In genomic region chr7:90965211-90965610, GRCh38 we compare ENCODE assay signal across 21 cellular contexts.
"Had no signal": no experiment of that assay in that cellular context is flagged by ENCODE, and none has a peak within 500 bp of the region (broad histone marks: within the 10 kb centered on the region; RNA-seq: fewer than 3 reads in every experiment).

No MANE protein-coding gene starts in this region.

- H3K9me3 Mint-ChIP-seq: activated T-helper 1 cell treated with anti-CD3 and anti-CD28 coated beads, Interleukin-12 subunit alpha, Interleukin-12 subunit beta, Interleukin-2, Interleukin-4 antibody, amounts not matched to agents 30 ng/mL and 10 ng/mL and 1 ng/mL, durations not matched to agents 14 hours and 24 hours and 36 hours; WTC11 had no signal

- ATAC-seq: activated CD8-positive, alpha-beta memory T cell treated with anti-CD3 and anti-CD28 coated beads, Interleukin-2, amount 10 ng/mL, durations not matched to agents 7 days and 5 days; T-helper 17 cell; WTC11 had no signal

- H3K27ac Mint-ChIP-seq: activated CD8-positive, alpha-beta memory T cell treated with anti-CD3 and anti-CD28 coated beads, Interleukin-2, amount 10 ng/mL, durations not matched to agents 7 days and 5 days; activated naive CD4-positive, alpha-beta T cell treated with anti-CD3 and anti-CD28 coated beads, Interleukin-2, amount 50 U/mL, for 24 hours; activated T-cell treated with anti-CD3 and anti-CD28 coated beads, Interleukin-2, amount 50 U/mL, for 24 hours; activated T-helper 1 cell treated with anti-CD3 and anti-CD28 coated beads, Interleukin-12 subunit alpha, Interleukin-12 subunit beta, Interleukin-2, Interleukin-4 antibody, amounts not matched to agents 30 ng/mL and 10 ng/mL and 1 ng/mL, durations not matched to agents 14 hours and 24 hours and 36 hours; T-helper 17 cell; WTC11 had no signal

- H3K36me3 Mint-ChIP-seq: activated CD8-positive, alpha-beta memory T cell treated with anti-CD3 and anti-CD28 coated beads, Interleukin-2, amount 10 ng/mL, durations not matched to agents 7 days and 5 days; activated naive CD4-positive, alpha-beta T cell treated with anti-CD3 and anti-CD28 coated beads, Interleukin-2, amount 50 U/mL, for 24 hours; WTC11 had no signal

- DNase-seq: activated CD4-positive, alpha-beta T cell treated with anti-CD3 and anti-CD28 coated beads for 48 hours; activated CD4-positive, alpha-beta T cell treated with anti-CD3 and anti-CD28 coated beads, Interleukin-2, amount 50 U/mL, for 4 hours; activated CD4-positive, CD25-positive, alpha-beta regulatory T cell treated with anti-CD3 and anti-CD28 coated beads, Interleukin-2, amount 50 U/mL, for 72 hours; activated CD8-positive, alpha-beta memory T cell treated with anti-CD3 and anti-CD28 coated beads, Interleukin-2, amount 10 ng/mL, durations not matched to agents 7 days and 5 days; activated effector memory CD4-positive, alpha-beta T cell treated with Interleukin-2 at 50 U/mL for 16 hours; activated naive CD4-positive, alpha-beta T cell; activated T-cell treated with anti-CD3 and anti-CD28 coated beads, Interleukin-2, amount 50 U/mL, for 24 hours; aorta; Karpas-422; NCI-H1105 treated with DMSO at 0.1 percent for 48 hours; NCI-H1436 treated with DMSO at 0.1 percent for 48 hours; NCI-H187 treated with DMSO at 0.1 percent for 48 hours; NCI-H2081 treated with DMSO at 0.1 percent for 48 hours; NCI-H446; NCI-H524; SHP77 treated with DMSO at 0.1 percent for 48 hours; T-helper 17 cell; T-helper 9 cell had no signal

- H3K27me3 Mint-ChIP-seq: activated CD8-positive, alpha-beta memory T cell treated with anti-CD3 and anti-CD28 coated beads, Interleukin-2, amount 10 ng/mL, durations not matched to agents 7 days and 5 days; activated T-cell treated with anti-CD3 and anti-CD28 coated beads, Interleukin-2, amount 50 U/mL, for 24 hours; T-helper 17 cell had no signal

- H3K4me3 Mint-ChIP-seq: activated CD8-positive, alpha-beta memory T cell treated with anti-CD3 and anti-CD28 coated beads, Interleukin-2, amount 10 ng/mL, durations not matched to agents 7 days and 5 days; activated naive CD4-positive, alpha-beta T cell treated with anti-CD3 and anti-CD28 coated beads, Interleukin-2, amount 50 U/mL, for 24 hours; activated T-cell treated with anti-CD3 and anti-CD28 coated beads, Interleukin-2, amount 50 U/mL, for 24 hours; activated T-helper 1 cell treated with anti-CD3 and anti-CD28 coated beads, Interleukin-12 subunit alpha, Interleukin-12 subunit beta, Interleukin-2, Interleukin-4 antibody, amounts not matched to agents 30 ng/mL and 10 ng/mL and 1 ng/mL, durations not matched to agents 14 hours and 24 hours and 36 hours; T-helper 17 cell; WTC11 had no signal

- H3K4me1 Mint-ChIP-seq: activated CD8-positive, alpha-beta memory T cell treated with anti-CD3 and anti-CD28 coated beads, Interleukin-2, amount 10 ng/mL, durations not matched to agents 7 days and 5 days; activated naive CD4-positive, alpha-beta T cell treated with anti-CD3 and anti-CD28 coated beads, Interleukin-2, amount 50 U/mL, for 24 hours; T-helper 17 cell had no signal
